Comparison of ENCODE assay signal across 19 cellular contexts in genomic region chr9:13358128-13358527, GRCh38.
DNase-seq lines count a peak whose midpoint lies in the region; TF ChIP-seq lines count a peak whose summit lies in the region.
"Had no signal": no experiment of that assay in that cellular context is flagged by ENCODE, and none has a peak within 500 bp of the region (broad histone marks: within the 10 kb centered on the region; RNA-seq: fewer than 3 reads in every experiment).

No MANE protein-coding gene starts in this region.

- H3K79me2 ChIP-seq in mesendoderm (ENCODE audit: control insufficient read depth, insufficient read depth, low read length), result no peaks in the 10 kb centered on the region

- intact Hi-C loops in MCF 10A (cut with micrococcal nuclease), result no loop called here
- intact Hi-C loops in breast epithelium (cut with DNase I; ENCODE audit: low total_unique reads), result no loop called here

- POLR2A ChIA-PET in MCF 10A (lab: Yijun Ruan, JAX), result no interaction called here

- TF ChIP-seq CTCF in MCF 10A (IDR thresholded peaks at IDR 0.05; ENCODE audit: unreplicated experiment), result no peak
- no peak for TF ChIP-seq CTCF in breast epithelium (IDR thresholded peaks at IDR 0.05)
- TF ChIP-seq CTCF in choroid plexus epithelial cell (conservative IDR thresholded peaks at IDR 0.05; ENCODE audit: low read depth, low read length), result no peak
- no peak for TF ChIP-seq CTCF in type B pancreatic cell (conservative IDR thresholded peaks at IDR 0.05)

- H2BK15ac ChIP-seq in mesendoderm (replicated peaks; ENCODE audit: low read depth), result no peak overlapping the region

- H3K27ac Mint-ChIP-seq in MCF 10A (ENCODE audit: low read depth, unreplicated experiment) (peak overlapping the region; percentile 49), type B pancreatic cell (no peak overlapping the region)
- H3K27ac Mint-ChIP-seq: activated CD4-positive, alpha-beta memory T cell treated with anti-CD3 and anti-CD28 coated beads, Interleukin-2, amount 10 ng/mL, durations not matched to agents 7 days and 5 days; GM23338; T-helper 1 cell treated with Interleukin-12 subunit alpha and Interleukin-12 subunit beta and Interleukin-4 antibody, amounts not matched to agents 30 μg/mL and 1 μg/mL, for 36 hours had no signal

- H3K27ac ChIP-seq in breast epithelium, result peak overlapping the region in 1 of 2 donors; percentile 40
- no peak overlapping the region for H3K27ac ChIP-seq in mesendoderm (ENCODE audit: low read depth, low read length)
- H3K27ac ChIP-seq: prostate gland had no signal

- H2BK5ac ChIP-seq in mesendoderm (ENCODE audit: low read length), result no peak overlapping the region

- no peaks in the 10 kb centered on the region for H3K9me3 ChIP-seq in breast epithelium
- H3K9me3 ChIP-seq: prostate gland had no signal

- no peak overlapping the region for H3K4ac ChIP-seq in mesendoderm (ENCODE audit: low read depth, low read length)

- H3K79me1 ChIP-seq in mesendoderm (ENCODE audit: low read length), result no peaks in the 10 kb centered on the region

- H3K4me3 Mint-ChIP-seq in MCF 10A (ENCODE audit: unreplicated experiment), result no peak overlapping the region
- no peak overlapping the region for H3K4me3 Mint-ChIP-seq in type B pancreatic cell
- H3K4me3 Mint-ChIP-seq: activated CD4-positive, alpha-beta memory T cell treated with anti-CD3 and anti-CD28 coated beads, Interleukin-2, amount 10 ng/mL, durations not matched to agents 7 days and 5 days; GM23338; T-helper 1 cell treated with Interleukin-12 subunit alpha and Interleukin-12 subunit beta and Interleukin-4 antibody, amounts not matched to agents 30 μg/mL and 1 μg/mL, for 36 hours had no signal

- H4K8ac ChIP-seq in mesendoderm (ENCODE audit: low read depth, low read length), result no peak overlapping the region

- H3K4me2 ChIP-seq in mesendoderm (ENCODE audit: low read length), result no peak overlapping the region
- H3K4me2 ChIP-seq: GM23338 had no signal

- DNase-seq in MCF 10A (ENCODE audit: unreplicated experiment) (peak; percentile 24), breast epithelium (ENCODE audit: low spot score in 2 of 2) (no peak), choroid plexus epithelial cell (ENCODE audit: low read depth) (peak; percentile 90), mesendoderm (peak; percentile 66), Ammon's horn (ENCODE audit: low spot score) (no peak), NCI-H526 treated with DMSO at 0.1 percent for 48 hours (lab: John Stamatoyannopoulos, UW) (no peak), type B pancreatic cell (ENCODE audit: extremely low spot score, unreplicated experiment) (no peak), SKM-1 (lab: John Stamatoyannopoulos, UW; ENCODE audit: unreplicated experiment) (no peak)
- DNase-seq: 8988T; activated CD4-positive, alpha-beta memory T cell treated with anti-CD3 and anti-CD28 coated beads, Interleukin-2, amount 10 ng/mL, durations not matched to agents 7 days and 5 days; activated naive CD4-positive, alpha-beta T cell treated with Interleukin-2 at 50 U/mL for 16 hours; cortex of kidney; NCI-H2029 treated with DMSO at 0.1 percent for 48 hours; NK-92 treated with Interleukin-12 subunit alpha and Interleukin-12 subunit beta, amount 100 ng/mL, for 24 hours had no signal

- no peaks in the 10 kb centered on the region for H3K36me3 Mint-ChIP-seq in MCF 10A (ENCODE audit: insufficient read depth, unreplicated experiment)
- H3K36me3 Mint-ChIP-seq in type B pancreatic cell, result no peaks in the 10 kb centered on the region

- no peak overlapping the region for H2BK120ac ChIP-seq in mesendoderm (ENCODE audit: low read depth, low read length)

- H3K27me3 ChIP-seq in breast epithelium (no peaks in the 10 kb centered on the region), mesendoderm (ENCODE audit: insufficient read depth, low read length, poor library complexity) (no peaks in the 10 kb centered on the region)

- H3K4me3 ChIP-seq in breast epithelium (no peak overlapping the region), choroid plexus epithelial cell (ENCODE audit: low read depth, low read length) (no peak overlapping the region), mesendoderm (ENCODE audit: low read length) (no peak overlapping the region)
- H3K4me3 ChIP-seq: GM12878, GM23338, K562, prostate gland had no signal

- H3K4me1 ChIP-seq in breast epithelium (no peaks in the 10 kb centered on the region), mesendoderm (ENCODE audit: control insufficient read depth, low read depth, low read length) (no peaks in the 10 kb centered on the region)
- H3K4me1 ChIP-seq: prostate gland had no signal

- BruUV-seq in MCF 10A (replicated peaks; lab: Mats Ljungman, UMichigan), result no TSS peak

- no peak for TF ChIP-seq POLR2A in breast epithelium (IDR thresholded peaks at IDR 0.05)

- no peak overlapping the region for H3K56ac ChIP-seq in mesendoderm (ENCODE audit: low read length)

- no peak overlapping the region for H3K23ac ChIP-seq in mesendoderm (ENCODE audit: low read length)

- CTCF ChIA-PET in MCF 10A (lab: Yijun Ruan, JAX), result interaction anchor here (0.6 to 1.5 kb wide), 13 partner anchors 11 to 1071 kb away, joined by 3 to 5 read pairs (median 3); no protein-coding TSS in a partner anchor

- H3K9ac ChIP-seq in mesendoderm (ENCODE audit: low read length), result no peak overlapping the region

- no peak overlapping the region for H2AK5ac ChIP-seq in mesendoderm (ENCODE audit: low read length)

- H3K9me3 Mint-ChIP-seq in MCF 10A (ENCODE audit: unreplicated experiment) (no peaks in the 10 kb centered on the region), type B pancreatic cell (no peaks in the 10 kb centered on the region)
- H3K9me3 Mint-ChIP-seq: activated CD4-positive, alpha-beta memory T cell treated with anti-CD3 and anti-CD28 coated beads, Interleukin-2, amount 10 ng/mL, durations not matched to agents 7 days and 5 days; GM23338 had no signal

- H3K36me3 ChIP-seq in breast epithelium (no peaks in the 10 kb centered on the region), mesendoderm (ENCODE audit: control insufficient read depth, insufficient read depth, low read length) (no peaks in the 10 kb centered on the region)
- H3K36me3 ChIP-seq: prostate gland had no signal

- H3K18ac ChIP-seq in mesendoderm (ENCODE audit: low read length), result no peak overlapping the region

- H3K4me1 Mint-ChIP-seq in MCF 10A (ENCODE audit: insufficient read depth, unreplicated experiment) (peaks cover 14% of the 10 kb centered on the region), type B pancreatic cell (ENCODE audit: unreplicated experiment) (no peaks in the 10 kb centered on the region)
- H3K4me1 Mint-ChIP-seq: activated CD4-positive, alpha-beta memory T cell treated with anti-CD3 and anti-CD28 coated beads, Interleukin-2, amount 10 ng/mL, durations not matched to agents 7 days and 5 days; GM23338 had no signal

- H3K27me3 Mint-ChIP-seq in MCF 10A (ENCODE audit: insufficient read depth, unreplicated experiment), result no peaks in the 10 kb centered on the region
- H3K27me3 Mint-ChIP-seq in type B pancreatic cell, result no peaks in the 10 kb centered on the region
- H3K27me3 Mint-ChIP-seq: activated CD4-positive, alpha-beta memory T cell treated with anti-CD3 and anti-CD28 coated beads, Interleukin-2, amount 10 ng/mL, durations not matched to agents 7 days and 5 days had no signal

- no peak overlapping the region for H4K5ac ChIP-seq in mesendoderm (ENCODE audit: low read length)

Comparison
In these comparisons a context has a peak if more than half of its experiments do, and no peak if none do; other contexts are left out.
1. DNase-seq: peak in MCF 10A (single experiment), choroid plexus epithelial cell (single experiment) and mesendoderm (single experiment); none in breast epithelium (0 of 2), Ammon's horn (single experiment), NCI-H526 treated with DMSO at 0.1 percent for 48 hours (single experiment), type B pancreatic cell (single experiment) and SKM-1 (single experiment).